Comparison of ENCODE assay signal across 6 cellular contexts in genomic region chr1:26112407-26112775, GRCh38. TPM values are rescaled to one million over a fixed set of nuclear protein-coding genes. Genes with fewer than 3 reads are reported as not detected.
A peak's percentile ranks its signal among the peaks of the same experiment; 100 is the strongest.
DNase-seq lines count a peak whose midpoint lies in the region; ATAC-seq and TF ChIP-seq lines count a peak whose summit lies in the region.

No MANE protein-coding gene starts in this region.

- H3K36me3 ChIP-seq in PC-9 (ENCODE audit: low read depth), result peaks cover 3% of the 10 kb centered on the region; the same call in 1 of the 2 replicates
- H3K36me3 ChIP-seq in tibial artery, result peaks cover 0 to 19% (median 7%) of the 10 kb centered on the region in 3 donors

- POLR2A ChIA-PET in PC-9 (lab: Charles Lee; ENCODE audit: unreplicated experiment), result interaction anchor here (1.6 kb wide), 1 partner anchor 11 kb away, joined by 12 read pairs; no protein-coding TSS in a partner anchor

- H3K4me1 ChIP-seq in PC-9 (replicated peaks; ENCODE audit: insufficient read depth), result peaks cover 24% of the 10 kb centered on the region
- H3K4me1 ChIP-seq in tibial artery, result peaks cover 0 to 24% (median 14%) of the 10 kb centered on the region in 4 donors

- ATAC-seq in HG02642 (IDR thresholded peaks at IDR 0.05; ENCODE audit: poor library complexity, unreplicated experiment), result no peak

- H4K20me1 ChIP-seq in PC-9 (ENCODE audit: insufficient read depth), result no peaks in the 10 kb centered on the region

- intact Hi-C loops in PC-9 (cut with micrococcal nuclease; ENCODE audit: unreplicated experiment) (loop anchor here (5.0 kb wide), 1 partner anchor 165 kb away; no protein-coding TSS in a partner anchor), tibial artery (cut with DNase I; ENCODE audit: low total_unique reads) (loop anchor here (5.0 kb wide), 1 partner anchor 50 kb away; no protein-coding TSS in a partner anchor)

- H3K9me3 ChIP-seq in PC-9 (ENCODE audit: insufficient read depth, low read depth), result no peaks in the 10 kb centered on the region
- H3K9me3 ChIP-seq in tibial artery, result no peaks in the 10 kb centered on the region

- H3K4me3 ChIP-seq in PC-9 (peak overlapping the region; percentile 80), tibial artery (peak overlapping the region; percentile 75 to 93)

- TSS peak; percentile 35 for BruUV-seq in PC-9 (replicated peaks; lab: Mats Ljungman, UMichigan)

- no peak for TF ChIP-seq CTCF in PC-9 (conservative IDR thresholded peaks at IDR 0.05)
- TF ChIP-seq CTCF in tibial artery (IDR thresholded peaks at IDR 0.05), result no peak

- peak overlapping the region; percentile 97 for H3K4me2 ChIP-seq in PC-9

- DNase-seq in NCI-H510A treated with DMSO at 0.1 percent for 48 hours (lab: John Stamatoyannopoulos, UW) (peak; percentile 80), NCI-H510A (lab: John Stamatoyannopoulos, UW) (no peak), PC-9 (no peak), germinal center (ENCODE audit: low spot score) (peak; percentile 38), tibial artery (no peak)

- peak overlapping the region; percentile 100 for H2AFZ ChIP-seq in PC-9

- peaks cover 27% of the 10 kb centered on the region for H3K79me2 ChIP-seq in PC-9 (ENCODE audit: low read depth)

- no peaks in the 10 kb centered on the region for H3K9me2 ChIP-seq in PC-9 (ENCODE audit: insufficient read depth)

- peaks cover 17% of the 10 kb centered on the region; the same call in 1 of the 2 replicates for H3F3A ChIP-seq in PC-9 (ENCODE audit: insufficient read depth, low read depth)

- no peaks in the 10 kb centered on the region for H3K27me3 ChIP-seq in PC-9 (ENCODE audit: insufficient read depth, low read depth)
- no peaks in the 10 kb centered on the region for H3K27me3 ChIP-seq in tibial artery

- H3K27ac ChIP-seq in PC-9 (peak overlapping the region; percentile 58), tibial artery (peak overlapping the region; percentile 91 to 92)

- CTCF ChIA-PET in PC-9 (lab: Charles Lee), result interaction anchor here (1.5 kb wide), 1 partner anchor 11 kb away, joined by 4 read pairs; no protein-coding TSS in a partner anchor

RNA-seq across cellular contexts. Expression of gene PDIK1L, which starts 0.8 kb away (rescaled TPM):
- 7.6 and 8.4 TPM in 2 replicates for total RNA-seq in PC-9 (2021)

RNA-seq across cellular contexts. Expression of gene TRIM63, which starts 45.0 kb away (rescaled TPM):
- total RNA-seq in PC-9 (2021), result not detected in 2 replicates

RNA-seq across cellular contexts. Expression of gene FAM110D, which starts 46.5 kb away (rescaled TPM):
- total RNA-seq in PC-9 (2021), result 0.23 TPM in 1 of 2 replicates, not detected in the other

RNA-seq across cellular contexts. Expression of gene C1orf232, which starts 56.4 kb away (rescaled TPM):
- not detected in 2 replicates for total RNA-seq in PC-9 (2021)

RNA-seq across cellular contexts. Expression of gene ZNF593, which starts 57.3 kb away (rescaled TPM):
- total RNA-seq in PC-9 (2021), result 37.0 and 55.9 TPM in 2 replicates

Comparison
In these comparisons a context has a peak if more than half of its experiments do, and no peak if none do; other contexts are left out.
1. DNase-seq: peak in NCI-H510A treated with DMSO at 0.1 percent for 48 hours (single experiment) and germinal center (single experiment); none in NCI-H510A (single experiment), PC-9 (0 of 2) and tibial artery (0 of 2).